In the genomic region with DNA sequence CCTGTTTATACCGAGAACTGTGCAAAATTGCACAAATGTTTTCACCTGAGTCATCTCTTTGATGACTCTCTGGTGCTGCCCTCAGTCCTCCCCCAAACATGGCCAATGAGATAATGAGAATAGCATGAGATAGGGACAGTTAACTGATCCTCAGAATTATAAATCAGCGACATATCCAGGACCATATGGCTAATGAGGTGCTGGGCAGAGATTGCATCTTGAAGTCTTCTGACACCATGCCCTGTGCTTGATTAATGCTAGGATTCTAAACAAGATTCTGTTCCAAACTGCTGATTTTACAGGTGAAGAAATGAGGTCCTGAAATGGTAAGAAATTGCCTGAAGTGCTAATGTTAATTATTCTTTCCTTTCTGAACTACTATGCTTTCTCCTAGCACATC, we compare ENCODE assay signal across 18 cellular contexts.
DNase-seq lines count a peak whose midpoint lies in the region; ATAC-seq lines count a peak whose summit lies in the region.
"Had no signal": no experiment of that assay in that cellular context is flagged by ENCODE, and none has a peak within 500 bp of the region (broad histone marks: within the 10 kb centered on the region; RNA-seq: fewer than 3 reads in every experiment).

No MANE protein-coding gene starts in this region.

- H3K36me3 ChIP-seq in effector memory CD4-positive, alpha-beta T cell (ENCODE audit: control insufficient read depth, insufficient read depth, low read length): no peaks in the 10 kb centered on the region
- H3K36me3 ChIP-seq: BLaER1 had no signal

- no peak overlapping the region for H3K4me3 ChIP-seq in effector memory CD4-positive, alpha-beta T cell (ENCODE audit: insufficient read depth, low read depth, low read length, poor library complexity, severe bottlenecking)
- H3K4me3 ChIP-seq: BLaER1, GM23248 had no signal

- no peak overlapping the region for H3K27ac ChIP-seq in effector memory CD4-positive, alpha-beta T cell (ENCODE audit: insufficient read depth, low read length, poor library complexity, severe bottlenecking)
- H3K27ac ChIP-seq: 22Rv1, BLaER1, C4-2B, GM23248 had no signal

- DNase-seq in NCI-H82 (lab: John Stamatoyannopoulos, UW) (peak; percentile 45), NCI-H82 treated with DMSO at 0.1 percent for 48 hours (lab: John Stamatoyannopoulos, UW; ENCODE audit: unreplicated experiment) (no peak), NCI-H2171 (lab: John Stamatoyannopoulos, UW) (peak; percentile 15), NCI-H524 treated with DMSO at 0.1 percent for 48 hours (lab: John Stamatoyannopoulos, UW) (peak; percentile 19), activated gamma-delta T cell (lab: John Stamatoyannopoulos, UW) (no peak)
- no peak for DNase-seq in effector memory CD4-positive, alpha-beta T cell
- DNase-seq: Caco-2; CD4-positive, CD25-positive, alpha-beta regulatory T cell; CD8-positive, alpha-beta T cell; DMS153; EL; GM23248; H7; HCEC 1CT had no signal

- H3K27me3 ChIP-seq in effector memory CD4-positive, alpha-beta T cell (replicated peaks; ENCODE audit: control insufficient read depth, insufficient read depth, low read length, poor library complexity, severe bottlenecking): no peaks in the 10 kb centered on the region
- H3K27me3 ChIP-seq: BLaER1 had no signal

- no peak for ATAC-seq in GM21723 (IDR thresholded peaks at IDR 0.05; ENCODE audit: unreplicated experiment)
- ATAC-seq: CD8-positive, alpha-beta T cell had no signal

- H3K9me3 ChIP-seq in effector memory CD4-positive, alpha-beta T cell (ENCODE audit: control insufficient read depth, low read length): no peaks in the 10 kb centered on the region
- H3K9me3 ChIP-seq: BLaER1, Caco-2 had no signal

- no peaks in the 10 kb centered on the region for H3K4me1 ChIP-seq in effector memory CD4-positive, alpha-beta T cell (ENCODE audit: control insufficient read depth, insufficient read depth, low read length, poor library complexity, severe bottlenecking)
- H3K4me1 ChIP-seq: BLaER1, Caco-2 had no signal

Comparison
In these comparisons a context has a peak if more than half of its experiments do, and no peak if none do; other contexts are left out.
1. DNase-seq: peak in NCI-H82 (single experiment), NCI-H2171 (single experiment) and NCI-H524 treated with DMSO at 0.1 percent for 48 hours (single experiment); none in NCI-H82 treated with DMSO at 0.1 percent for 48 hours (single experiment), effector memory CD4-positive, alpha-beta T cell (0 of 3) and activated gamma-delta T cell (single experiment).